ENCODE assay signal across 8 cellular contexts in the genomic region with DNA sequence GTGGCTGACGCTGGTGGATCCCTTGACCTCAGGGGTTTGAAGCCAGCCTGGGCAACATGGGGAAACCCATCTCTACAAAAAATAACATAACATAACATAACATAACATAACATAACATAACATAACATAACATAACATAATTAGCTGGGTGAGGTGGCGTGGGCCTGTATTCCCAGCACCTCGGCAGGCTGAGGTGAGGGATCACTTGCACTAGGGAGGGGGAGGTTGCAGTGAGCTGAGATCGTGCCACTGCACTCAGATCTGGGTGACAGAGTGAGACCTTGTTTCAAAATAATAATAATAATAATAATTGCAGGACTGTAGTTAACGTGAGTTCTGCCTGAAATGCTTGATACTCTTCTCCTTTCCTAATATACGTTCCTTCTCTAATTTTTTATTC. TPM values are rescaled to one million over a fixed set of nuclear protein-coding genes. Genes with fewer than 3 reads are reported as not detected.
DNase-seq lines count a peak whose midpoint lies in the region; ATAC-seq and TF ChIP-seq lines count a peak whose summit lies in the region.

No MANE protein-coding gene starts in this region.

- H3K4me3 Mint-ChIP-seq in Calu3 (ENCODE audit: low read depth, unreplicated experiment): peak overlapping the region; percentile 93

- no peaks in the 10 kb centered on the region for H3K9me3 Mint-ChIP-seq in Calu3 (ENCODE audit: low read depth, unreplicated experiment)

- peaks cover 21% of the 10 kb centered on the region for H3K4me1 Mint-ChIP-seq in Calu3 (ENCODE audit: low read depth, unreplicated experiment)

- H3K4me3 ChIP-seq in LNCaP clone FGC (ENCODE audit: low read depth, low read length) (peak overlapping the region; percentile 85), dorsolateral prefrontal cortex (peak overlapping the region in 48 of 59 donors; percentile 49 to 99 (median 87)), osteoblast (ENCODE audit: insufficient read depth, low read length) (peak overlapping the region; percentile 84)

- H3K36me3 Mint-ChIP-seq in Calu3 (ENCODE audit: insufficient read depth, unreplicated experiment): peaks cover 34% of the 10 kb centered on the region

- H3K27ac ChIP-seq in dorsolateral prefrontal cortex: peak overlapping the region in 1 of 59 donors; percentile 90
- peak overlapping the region; percentile 98 for H3K27ac ChIP-seq in osteoblast (ENCODE audit: low read depth, low read length)

- peak overlapping the region; percentile 99 for H3K4me2 ChIP-seq in osteoblast (ENCODE audit: insufficient read depth, low read length)

- CTCF ChIA-PET in Calu3 (lab: Charles Lee): no interaction called here

- H3K27ac Mint-ChIP-seq in Calu3 (ENCODE audit: unreplicated experiment): no peak overlapping the region

- intact Hi-C loops in Calu3 (cut with micrococcal nuclease; ENCODE audit: unreplicated experiment): loop anchor here (2.0 to 5.0 kb wide), 2 partner anchors 61 to 140 kb away; no protein-coding TSS in a partner anchor
- intact Hi-C loops in dorsolateral prefrontal cortex (cut with DNase I): loop anchor here in 1 of 2 donors (10.0 kb wide), 1 partner anchor 133 kb away; no protein-coding TSS in a partner anchor

- DNase-seq in Calu3 (no peak), LNCaP clone FGC (ENCODE audit: low read depth) (no peak), dorsolateral prefrontal cortex (no peak), osteoblast (ENCODE audit: insufficient read length, low spot score, missing footprints) (no peak), germinal center (ENCODE audit: low spot score) (no peak)

- no peaks in the 10 kb centered on the region for H3K9me3 ChIP-seq in osteoblast (ENCODE audit: low read depth, low read length)

- no peaks in the 10 kb centered on the region for H3K27me3 Mint-ChIP-seq in Calu3 (ENCODE audit: unreplicated experiment)

- no peak for TF ChIP-seq CTCF in Calu3 (IDR thresholded peaks at IDR 0.05; ENCODE audit: unreplicated experiment)
- no peak for TF ChIP-seq CTCF in LNCaP clone FGC (IDR thresholded peaks at IDR 0.05; ENCODE audit: control insufficient read depth, extremely low read depth, insufficient read depth)
- no peak for TF ChIP-seq CTCF in dorsolateral prefrontal cortex (IDR thresholded peaks at IDR 0.05 in 54 of 56, conservative IDR thresholded peaks at IDR 0.05 in 2 of 56; ENCODE audit: low read depth in 1 of 56, partially characterized antibody in 56 of 56)
- no peak for TF ChIP-seq CTCF in osteoblast (IDR thresholded peaks at IDR 0.05; ENCODE audit: extremely low read depth, low read depth, low read length)

- H3K79me2 ChIP-seq in osteoblast (ENCODE audit: insufficient read depth, low read length): peaks cover 23% of the 10 kb centered on the region

- H4K20me1 ChIP-seq in osteoblast (ENCODE audit: insufficient read depth, low read length): no peaks in the 10 kb centered on the region

- H3K36me3 ChIP-seq in osteoblast (ENCODE audit: insufficient read depth, low read length): peaks cover 17% of the 10 kb centered on the region

- ATAC-seq in esophagus mucosa: no peak
- no peak for ATAC-seq in HG03378 (IDR thresholded peaks at IDR 0.05; ENCODE audit: unreplicated experiment)
- ATAC-seq in GM19324 (IDR thresholded peaks at IDR 0.05; ENCODE audit: low FRiP score, unreplicated experiment): no peak

- H3K27me3 ChIP-seq in dorsolateral prefrontal cortex: no peaks in the 10 kb centered on the region
- no peaks in the 10 kb centered on the region for H3K27me3 ChIP-seq in osteoblast (ENCODE audit: insufficient read depth, low read length)

- H2AFZ ChIP-seq in osteoblast (ENCODE audit: low read length): no peak overlapping the region

- peaks cover 16% of the 10 kb centered on the region for H3K4me1 ChIP-seq in osteoblast (ENCODE audit: insufficient read depth, low read length)

- BruUV-seq in Calu3 (replicated peaks; lab: Mats Ljungman, UMichigan): no TSS peak

RNA-seq across cellular contexts. Expression of a gene that starts 1.3 kb away (rescaled TPM):
- total RNA-seq in Calu3 (2022): 59.5 and 61.4 TPM in 2 replicates
- 10 to 100 TPM in 119 of 120 experiments, 1 to 10 TPM in 1; 9.5 to 25.6 (median 15.0) TPM for total RNA-seq in dorsolateral prefrontal cortex
- total RNA-seq in osteoblast: 16.3 and 18.0 TPM in 2 replicates
- 16.7 TPM for total RNA-seq in esophagus mucosa
